In the genomic region with DNA sequence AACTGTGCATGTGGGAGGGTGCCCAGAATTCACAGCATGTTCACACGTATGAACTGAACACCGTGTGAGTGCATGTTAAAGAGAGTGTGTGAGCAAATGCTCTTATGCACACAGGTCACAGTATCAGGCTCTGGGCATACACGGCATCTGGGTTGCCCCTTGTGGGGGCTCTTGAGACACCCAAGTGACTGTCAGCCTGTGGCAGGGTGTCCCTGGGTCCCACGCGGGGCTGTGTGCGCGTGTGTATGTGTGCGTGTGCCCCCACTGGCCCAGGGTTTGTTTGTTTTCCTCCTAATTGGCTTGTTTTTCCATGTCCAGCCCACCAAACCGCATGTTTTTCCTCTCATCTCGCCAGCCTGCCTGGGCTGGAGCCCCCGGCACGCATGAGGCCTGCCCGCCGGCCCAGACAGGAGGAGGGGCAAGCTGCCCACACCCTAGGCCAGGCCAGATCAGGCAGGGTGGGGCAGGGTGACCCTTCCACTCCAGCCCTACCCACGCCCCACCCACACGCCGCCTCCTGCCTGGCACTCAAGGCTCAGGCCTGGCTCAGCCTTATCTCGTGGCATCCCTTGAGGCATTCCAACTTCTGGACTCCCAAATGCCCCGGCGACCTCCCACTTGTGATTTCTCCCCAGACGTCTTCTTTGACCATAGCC, we compare ENCODE assay signal across 18 cellular contexts. TPM values are rescaled to one million over a fixed set of nuclear protein-coding genes. Genes with fewer than 3 reads are reported as not detected.
DNase-seq lines count a peak whose midpoint lies in the region; ATAC-seq and TF ChIP-seq lines count a peak whose summit lies in the region.
"Had no signal": no experiment of that assay in that cellular context is flagged by ENCODE, and none has a peak within 500 bp of the region (broad histone marks: within the 10 kb centered on the region; RNA-seq: fewer than 3 reads in every experiment).

No MANE protein-coding gene starts in this region.

- CTCF ChIA-PET in naive thymus-derived CD4-positive, alpha-beta T cell (lab: Charles Lee), result no interaction called here

- peak overlapping the region; percentile 86 for H3K27ac ChIP-seq in WERI-Rb-1
- H3K27ac ChIP-seq in mucosa of rectum (ENCODE audit: low read depth in 2 of 2, low read length in 2 of 2), result peak overlapping the region; percentile 63 to 78
- H3K27ac ChIP-seq in subcutaneous abdominal adipose tissue (ENCODE audit: low read depth, low read length), result peak overlapping the region; percentile 33
- H3K27ac ChIP-seq in naive thymus-derived CD4-positive, alpha-beta T cell (ENCODE audit: low read depth, low read length), result no peak overlapping the region

- no peak overlapping the region for H3K4me3 Mint-ChIP-seq in naive thymus-derived CD4-positive, alpha-beta T cell
- H3K4me3 Mint-ChIP-seq: immature natural killer cell had no signal

- DNase-seq in WERI-Rb-1 (no peak), fibroblast of the aortic adventitia (ENCODE audit: low read depth) (peak; percentile 3), NCI-H2171 (lab: John Stamatoyannopoulos, UW) (no peak), GF-D8 (lab: John Stamatoyannopoulos, UW) (no peak)
- no peak for DNase-seq in activated CD8-positive, alpha-beta memory T cell treated with anti-CD3 and anti-CD28 coated beads, Interleukin-2, amount 50 U/mL, for 4 hours
- no peak for DNase-seq in naive thymus-derived CD4-positive, alpha-beta T cell
- DNase-seq: activated effector memory CD4-positive, alpha-beta T cell treated with Interleukin-2 at 50 U/mL for 16 hours; Calu3; immature natural killer cell; NCI-H1092 treated with DMSO at 0.1 percent for 48 hours; NCI-H2081 treated with DMSO at 0.1 percent for 48 hours; NCI-H524; T-helper 9 cell had no signal

- H3K27me3 Mint-ChIP-seq in naive thymus-derived CD4-positive, alpha-beta T cell, result peaks cover 22 to 48% (median 41%) of the 10 kb centered on the region in 5 donors

- H3K9me3 Mint-ChIP-seq in naive thymus-derived CD4-positive, alpha-beta T cell, result peaks cover 0 to 9% (median 0%) of the 10 kb centered on the region in 11 donors

- ATAC-seq in naive thymus-derived CD4-positive, alpha-beta T cell, result no peak

- POLR2A ChIA-PET in naive thymus-derived CD4-positive, alpha-beta T cell (lab: Charles Lee), result no interaction called here

- H3K9me3 ChIP-seq in WERI-Rb-1 (ENCODE audit: severe bottlenecking), result no peaks in the 10 kb centered on the region
- no peaks in the 10 kb centered on the region for H3K9me3 ChIP-seq in mucosa of rectum (ENCODE audit: control insufficient read depth in 2 of 2, low read length in 2 of 2)
- peaks cover 0 to 6% (median 0%) of the 10 kb centered on the region in 5 donors for H3K9me3 ChIP-seq in subcutaneous abdominal adipose tissue (ENCODE audit: control insufficient read depth in 5 of 5, low read length in 5 of 5)
- H3K9me3 ChIP-seq in naive thymus-derived CD4-positive, alpha-beta T cell (ENCODE audit: control insufficient read depth in 2 of 3, low read length in 3 of 3), result peaks cover 0 to 6% (median 0%) of the 10 kb centered on the region in 3 experiments

- H3K27me3 ChIP-seq in WERI-Rb-1 (ENCODE audit: insufficient read depth, low read depth, severe bottlenecking), result no peaks in the 10 kb centered on the region
- peaks cover 7 to 9% of the 10 kb centered on the region in 2 donors for H3K27me3 ChIP-seq in mucosa of rectum (ENCODE audit: control insufficient read depth in 2 of 2, insufficient read depth in 2 of 2, low read length in 2 of 2)
- peaks cover 0 to 18% (median 3%) of the 10 kb centered on the region in 5 donors for H3K27me3 ChIP-seq in subcutaneous abdominal adipose tissue (ENCODE audit: control insufficient read depth in 5 of 5, insufficient read depth in 4 of 5, low read length in 5 of 5)
- H3K27me3 ChIP-seq in naive thymus-derived CD4-positive, alpha-beta T cell (ENCODE audit: control insufficient read depth in 2 of 2, insufficient read depth in 2 of 2, low read length in 2 of 2), result no peaks in the 10 kb centered on the region

- intact Hi-C loops in naive thymus-derived CD4-positive, alpha-beta T cell (cut with micrococcal nuclease), result no loop called here

- peaks cover 28% of the 10 kb centered on the region for H3K36me3 ChIP-seq in WERI-Rb-1
- no peaks in the 10 kb centered on the region for H3K36me3 ChIP-seq in mucosa of rectum (ENCODE audit: control insufficient read depth in 2 of 2, insufficient read depth in 2 of 2, low read length in 2 of 2)
- peaks cover 0 to 34% (median 15%) of the 10 kb centered on the region in 5 donors for H3K36me3 ChIP-seq in subcutaneous abdominal adipose tissue (ENCODE audit: control insufficient read depth in 5 of 5, insufficient read depth in 5 of 5, low read length in 5 of 5)
- H3K36me3 ChIP-seq in naive thymus-derived CD4-positive, alpha-beta T cell (ENCODE audit: control insufficient read depth in 2 of 3, insufficient read depth in 3 of 3, low read length in 3 of 3), result no peaks in the 10 kb centered on the region

- TF ChIP-seq CTCF in WERI-Rb-1 (IDR thresholded peaks at IDR 0.05; ENCODE audit: low read depth, low read length) (no peak), fibroblast of the aortic adventitia (IDR thresholded peaks at IDR 0.05; ENCODE audit: insufficient read depth, low read length) (no peak)

- peaks cover 6 to 11% of the 10 kb centered on the region in 2 donors for H3K4me1 ChIP-seq in mucosa of rectum (ENCODE audit: control insufficient read depth in 2 of 2, insufficient read depth in 2 of 2, low read length in 2 of 2)
- peaks cover 0 to 24% (median 18%) of the 10 kb centered on the region in 5 donors for H3K4me1 ChIP-seq in subcutaneous abdominal adipose tissue (ENCODE audit: control insufficient read depth in 5 of 5, insufficient read depth in 5 of 5, low read length in 5 of 5)
- no peaks in the 10 kb centered on the region for H3K4me1 ChIP-seq in naive thymus-derived CD4-positive, alpha-beta T cell (ENCODE audit: control insufficient read depth in 2 of 2, insufficient read depth in 2 of 2, low read length in 2 of 2)

- H3K4me3 ChIP-seq in WERI-Rb-1 (ENCODE audit: low read depth, low read length), result no peak overlapping the region
- H3K4me3 ChIP-seq in fibroblast of the aortic adventitia (ENCODE audit: low read depth, low read length), result no peak overlapping the region
- H3K4me3 ChIP-seq in mucosa of rectum (ENCODE audit: low read length in 2 of 2), result no peak overlapping the region
- no peak overlapping the region for H3K4me3 ChIP-seq in subcutaneous abdominal adipose tissue (ENCODE audit: low read depth in 1 of 5, low read length in 5 of 5)
- no peak overlapping the region for H3K4me3 ChIP-seq in naive thymus-derived CD4-positive, alpha-beta T cell (ENCODE audit: low read length)

- peaks cover 0 to 4% (median 0%) of the 10 kb centered on the region in 5 donors for H3K36me3 Mint-ChIP-seq in naive thymus-derived CD4-positive, alpha-beta T cell

- no peak overlapping the region for H3K27ac Mint-ChIP-seq in naive thymus-derived CD4-positive, alpha-beta T cell
- H3K27ac Mint-ChIP-seq: immature natural killer cell had no signal

- no peak overlapping the region for H3K9ac ChIP-seq in mucosa of rectum (ENCODE audit: low read depth in 1 of 2, low read length in 2 of 2)
- H3K9ac ChIP-seq in subcutaneous abdominal adipose tissue (ENCODE audit: low read length in 5 of 5), result no peak overlapping the region

- no peaks in the 10 kb centered on the region for H3K4me1 Mint-ChIP-seq in naive thymus-derived CD4-positive, alpha-beta T cell
- H3K4me1 Mint-ChIP-seq: immature natural killer cell had no signal

RNA-seq across cellular contexts. Expression of a gene that starts 28.8 kb away (rescaled TPM):
- 1.3 TPM in 1 of 2 replicates, not detected in the other for total RNA-seq in fibroblast of the aortic adventitia (ENCODE audit: low replicate concordance)
- not detected for total RNA-seq in naive thymus-derived CD4-positive, alpha-beta T cell
- polyA plus RNA-seq in naive thymus-derived CD4-positive, alpha-beta T cell, result not detected
- total RNA-seq: Calu3, epithelial cell of proximal tubule, OCI-LY7, osteocyte had no signal
- polyA plus RNA-seq: immature natural killer cell had no signal

RNA-seq across cellular contexts. Expression of a gene that starts 37.9 kb away (rescaled TPM):
- not detected in 2 replicates for total RNA-seq in fibroblast of the aortic adventitia (ENCODE audit: low replicate concordance)
- 1 to 10 TPM in 1 of 5 experiments, under 1 TPM in 1, not detected in 3; 0.56 to 1.9 TPM for total RNA-seq in naive thymus-derived CD4-positive, alpha-beta T cell
- under 1 TPM in 1 of 2 donors, not detected in 1; 0.21 TPM for polyA plus RNA-seq in naive thymus-derived CD4-positive, alpha-beta T cell
- total RNA-seq: Calu3 had no signal

RNA-seq across cellular contexts. Expression of a gene that starts 51.2 kb away (rescaled TPM):
- 9.2 and 9.6 TPM in 2 replicates for total RNA-seq in fibroblast of the aortic adventitia (ENCODE audit: low replicate concordance)
- 10 to 100 TPM in 4 of 5 experiments, 1 to 10 TPM in 1; 8.8 to 27.3 (median 25.1) TPM for total RNA-seq in naive thymus-derived CD4-positive, alpha-beta T cell
- 10 to 100 TPM; 48.5 to 58.2 TPM for polyA plus RNA-seq in naive thymus-derived CD4-positive, alpha-beta T cell

RNA-seq across cellular contexts. Expression of a gene that starts 59.6 kb away (rescaled TPM):
- 36.9 and 88.1 TPM in 2 replicates for total RNA-seq in fibroblast of the aortic adventitia (ENCODE audit: low replicate concordance)
- 100 to 1,000 TPM in 1 of 5 experiments, 10 to 100 TPM in 4; 55.6 to 110 (median 73.0) TPM for total RNA-seq in naive thymus-derived CD4-positive, alpha-beta T cell
- 100 to 1,000 TPM; 125 to 129 TPM for polyA plus RNA-seq in naive thymus-derived CD4-positive, alpha-beta T cell
